In the genomic region with DNA sequence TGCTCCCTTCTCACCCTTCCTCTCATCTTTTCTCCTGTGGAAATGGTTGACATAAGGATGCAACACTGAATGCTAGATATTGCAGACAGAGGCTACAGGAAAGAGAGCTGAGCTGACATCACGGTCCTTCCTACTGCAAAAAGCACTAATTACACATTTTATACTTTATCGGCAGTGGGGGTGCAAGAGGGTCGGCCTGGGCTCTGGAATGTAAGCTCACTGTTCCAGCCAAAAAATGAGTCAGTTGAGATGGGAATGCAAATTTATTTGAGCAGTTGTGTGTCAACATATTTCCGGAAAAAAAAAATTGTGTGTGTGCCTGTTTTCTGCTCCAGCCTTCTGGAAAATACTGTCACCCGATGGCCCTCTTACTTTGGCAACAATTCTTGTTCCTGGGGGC, we compare ENCODE assay signal across 18 cellular contexts. TPM values are rescaled to one million over a fixed set of nuclear protein-coding genes. Genes with fewer than 3 reads are reported as not detected.
A peak's percentile ranks its signal among the peaks of the same experiment; 100 is the strongest.
DNase-seq lines count a peak whose midpoint lies in the region; ATAC-seq, FAIRE-seq and TF ChIP-seq lines count a peak whose summit lies in the region.
"Had no signal": no experiment of that assay in that cellular context is flagged by ENCODE, and none has a peak within 500 bp of the region (broad histone marks: within the 10 kb centered on the region; RNA-seq: fewer than 3 reads in every experiment).

No MANE protein-coding gene starts in this region.

- TF ChIP-seq CTCF in endothelial cell of umbilical vein (IDR thresholded peaks at IDR 0.05; ENCODE audit: extremely low read depth in 1 of 2, insufficient read depth in 1 of 2, low read depth in 1 of 2, low read length in 2 of 2) (no peak), osteocyte (IDR thresholded peaks at IDR 0.05) (no peak), GM13976 (IDR thresholded peaks at IDR 0.05; ENCODE audit: borderline replicate concordance, control extremely low read depth, extremely low read depth, insufficient read depth, missing control alignments) (no peak)

- in situ Hi-C loops in GM13976 (cut with MboI; ENCODE audit: low sequenced_read_pairs, unreplicated experiment) = no loop called here

- peak; percentile 91 for FAIRE-seq in endothelial cell of umbilical vein (lab: Jason Lieb, UNC)
- FAIRE-seq: A549, GM12878 had no signal

- no peaks in the 10 kb centered on the region for H3K36me3 ChIP-seq in endothelial cell of umbilical vein (ENCODE audit: control insufficient read depth in 2 of 2, extremely low read depth in 1 of 2, insufficient read depth in 2 of 2, low read length in 2 of 2)
- H3K36me3 ChIP-seq: tibial nerve had no signal

- no peaks in the 10 kb centered on the region for H3K27me3 ChIP-seq in endothelial cell of umbilical vein (ENCODE audit: control insufficient read depth in 2 of 2, insufficient read depth in 2 of 2, low read length in 2 of 2)
- H3K27me3 ChIP-seq: tibial nerve had no signal

- peak overlapping the region; percentile 77 for H3K4me2 ChIP-seq in endothelial cell of umbilical vein (ENCODE audit: insufficient read depth, low read length)
- H3K4me2 ChIP-seq: A549 had no signal

- peaks cover 9% of the 10 kb centered on the region for H3K9me3 Mint-ChIP-seq in osteocyte (ENCODE audit: unreplicated experiment)
- H3K9me3 Mint-ChIP-seq: activated naive CD8-positive, alpha-beta T cell treated with anti-CD3 and anti-CD28 coated beads for 36 hours had no signal

- H3K36me3 Mint-ChIP-seq in osteocyte (ENCODE audit: unreplicated experiment) = peaks cover 3% of the 10 kb centered on the region
- H3K36me3 Mint-ChIP-seq: activated naive CD8-positive, alpha-beta T cell treated with anti-CD3 and anti-CD28 coated beads for 36 hours; CD8-positive, alpha-beta T cell had no signal

- H3K9me1 ChIP-seq in endothelial cell of umbilical vein (replicated peaks; ENCODE audit: control insufficient read depth, extremely low read depth, insufficient read depth, low read length) = no peaks in the 10 kb centered on the region

- intact Hi-C loops in left cardiac atrium (cut with DNase I) = no loop called here
- intact Hi-C loops in cardiac septum (cut with DNase I) = no loop called here
- intact Hi-C loops in endothelial cell of umbilical vein (cut with micrococcal nuclease) = loop anchor here (1.0 to 5.0 kb wide), 6 partner anchors 15 to 575 kb away; partner anchors contain the start of genes BFAR, ERCC4 and PARN

- H3K9ac ChIP-seq in endothelial cell of umbilical vein (replicated peaks; ENCODE audit: extremely low read depth, insufficient read depth, low read length) = peak overlapping the region; percentile 91

- CTCF ChIA-PET in endothelial cell of umbilical vein (lab: Charles Lee) = interaction anchor here (0.6 to 2.9 kb wide), 13 partner anchors 8 to 193 kb away, joined by 3 to 31 read pairs (median 4); no protein-coding TSS in a partner anchor

- H4K20me1 ChIP-seq in endothelial cell of umbilical vein (replicated peaks; ENCODE audit: control insufficient read depth, extremely low read depth, insufficient read depth, low read length) = no peaks in the 10 kb centered on the region

- peaks cover 26% of the 10 kb centered on the region for H3K4me1 ChIP-seq in endothelial cell of umbilical vein (ENCODE audit: control insufficient read depth, extremely low read depth, insufficient read depth, low read length)
- H3K4me1 ChIP-seq: A549, tibial nerve had no signal

- peak; percentile 40 for TF ChIP-seq POLR2A in endothelial cell of umbilical vein (IDR thresholded peaks at IDR 0.05; ENCODE audit: low read depth, low read length)

- H3K4me1 Mint-ChIP-seq in osteocyte (ENCODE audit: unreplicated experiment) = peaks cover 15% of the 10 kb centered on the region
- H3K4me1 Mint-ChIP-seq: activated naive CD8-positive, alpha-beta T cell treated with anti-CD3 and anti-CD28 coated beads for 36 hours had no signal

- H3K4me3 Mint-ChIP-seq in osteocyte (ENCODE audit: unreplicated experiment) = no peak overlapping the region
- H3K4me3 Mint-ChIP-seq: activated naive CD8-positive, alpha-beta T cell treated with anti-CD3 and anti-CD28 coated beads for 36 hours; CD8-positive, alpha-beta T cell had no signal

- no peaks in the 10 kb centered on the region for H3K9me3 ChIP-seq in endothelial cell of umbilical vein (replicated peaks; ENCODE audit: control insufficient read depth, insufficient read depth, low read length)

- BruUV-seq in endothelial cell of umbilical vein (replicated peaks; lab: Mats Ljungman, UMichigan) = no TSS peak

- dilution Hi-C loops in endothelial cell of umbilical vein (cut with MboI; ENCODE audit: extremely low pct_ligation_motif_present, low sequenced_read_pairs) = no loop called here

- no peaks in the 10 kb centered on the region for H3K79me2 ChIP-seq in endothelial cell of umbilical vein (ENCODE audit: control insufficient read depth, insufficient read depth, low read length)

- peak overlapping the region; percentile 69 for H3K27ac Mint-ChIP-seq in osteocyte (ENCODE audit: unreplicated experiment)
- H3K27ac Mint-ChIP-seq: activated naive CD8-positive, alpha-beta T cell treated with anti-CD3 and anti-CD28 coated beads for 36 hours; CD8-positive, alpha-beta T cell had no signal

- H3K27ac ChIP-seq in endothelial cell of umbilical vein (ENCODE audit: insufficient read depth, low read depth, low read length) = peak overlapping the region; percentile 99
- H3K27ac ChIP-seq: A549 had no signal

- H3K27me3 Mint-ChIP-seq in osteocyte (ENCODE audit: unreplicated experiment) = peaks cover 3% of the 10 kb centered on the region

- H2AFZ ChIP-seq in endothelial cell of umbilical vein (ENCODE audit: low read depth, low read length) = peak overlapping the region; percentile 2

- POLR2A ChIA-PET in endothelial cell of umbilical vein (lab: Charles Lee) = interaction anchor here (3.1 kb wide), 1 partner anchor 15 kb away, joined by 29 read pairs; no protein-coding TSS in a partner anchor

- DNase-seq in left cardiac atrium (peak; percentile 34), cardiac septum (ENCODE audit: low spot score) (no peak), endothelial cell of umbilical vein (ENCODE audit: low read depth, low spot score) (peak; percentile 83), osteocyte (ENCODE audit: extremely low spot score, unreplicated experiment) (peak; percentile 1), GM13976 (ENCODE audit: low spot score) (no peak), SKM-1 (lab: John Stamatoyannopoulos, UW; ENCODE audit: unreplicated experiment) (no peak)
- DNase-seq in activated T-cell treated with anti-CD3 and anti-CD28 coated beads, Interleukin-2, amount 50 U/mL, for 1 hour = no peak
- DNase-seq: activated naive CD8-positive, alpha-beta T cell treated with anti-CD3 and anti-CD28 coated beads for 36 hours; CD8-positive, alpha-beta T cell; midbrain; MM.1S; NCI-H2081 treated with DMSO at 0.1 percent for 48 hours; occipital lobe had no signal

- ATAC-seq in left cardiac atrium (peak; percentile 23 to 47), HG03135 (IDR thresholded peaks at IDR 0.05; ENCODE audit: unreplicated experiment) (no peak)
- ATAC-seq: A549; activated CD4-positive, CD25-positive, alpha-beta regulatory T cell treated with anti-CD3 and anti-CD28 coated beads, Interleukin-2, amount 50 U/mL, for 24 hours; CD8-positive, alpha-beta T cell; GM12878 had no signal

- H3K4me3 ChIP-seq in endothelial cell of umbilical vein (replicated peaks in 1 of 3; ENCODE audit: insufficient read depth in 1 of 3, low read depth in 1 of 3, low read length in 3 of 3) = no peak overlapping the region
- H3K4me3 ChIP-seq: A549, GM12878, tibial nerve had no signal

TF ChIP-seq in endothelial cell of umbilical vein, 7 proteins besides CTCF, POLR2A, EP300 and RAD21:
- TF ChIP-seq EZH2 (IDR thresholded peaks at IDR 0.05; ENCODE audit: borderline replicate concordance, low read depth, low read length, severe bottlenecking) (no peak), MYC (IDR thresholded peaks at IDR 0.05; ENCODE audit: low read depth, low read length) (no peak), POLR2AphosphoS5 (IDR thresholded peaks at IDR 0.05; ENCODE audit: insufficient read depth, low read depth, low read length) (peak; percentile 69), JUN (IDR thresholded peaks at IDR 0.05; ENCODE audit: borderline replicate concordance, insufficient read depth, insufficient read length, low read depth) (peak; percentile 64), FOS (IDR thresholded peaks at IDR 0.05; ENCODE audit: borderline replicate concordance, insufficient read depth, low read length) (peak; percentile 65), GATA2 (IDR thresholded peaks at IDR 0.05; ENCODE audit: insufficient read depth, insufficient read length, low read depth, low read length) (peak; percentile 28)
- TF ChIP-seq, protein P1, sequence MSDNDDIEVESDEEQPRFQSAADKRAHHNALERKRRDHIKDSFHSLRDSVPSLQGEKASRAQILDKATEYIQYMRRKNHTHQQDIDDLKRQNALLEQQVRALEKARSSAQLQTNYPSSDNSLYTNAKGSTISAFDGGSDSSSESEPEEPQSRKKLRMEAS (IDR thresholded peaks at IDR 0.05; ENCODE audit: insufficient read depth, insufficient read length) = no peak

RNA-seq across cellular contexts. Expression of gene MRTFB, which starts 14.1 kb away (rescaled TPM):
- 10 to 100 TPM; 34.7 to 36.8 TPM for total RNA-seq in left cardiac atrium
- total RNA-seq in cardiac septum = 25.7 TPM
- 49.5 and 50.2 TPM in 2 replicates for total RNA-seq in endothelial cell of umbilical vein
- polyA plus RNA-seq in endothelial cell of umbilical vein = 19.6 and 23.5 TPM in 2 replicates
- polyA plus RNA-seq in endothelial cell of umbilical vein (2011; cell fraction: cytosol; rRNA removed) = 12.9 and 13.3 TPM in 2 replicates
- polyA plus RNA-seq in endothelial cell of umbilical vein (2011; cell fraction: nucleus; rRNA removed) = 58.0 and 59.5 TPM in 2 replicates
- polyA plus RNA-seq in endothelial cell of umbilical vein (2012) = 13.4 and 15.8 TPM in 2 replicates
- polyA minus RNA-seq in endothelial cell of umbilical vein = 63.0 and 64.6 TPM in 2 replicates
- 10.5 TPM for polyA minus RNA-seq in endothelial cell of umbilical vein (2011; cell fraction: cytosol; rRNA and poly(A)+ RNA removed)
- polyA minus RNA-seq in endothelial cell of umbilical vein (2011; cell fraction: nucleus; rRNA and poly(A)+ RNA removed) = 98.7 and 137 TPM in 2 replicates
- 26.3 and 31.4 TPM in 2 replicates for total RNA-seq in osteocyte

Comparison
In these comparisons a context has a peak if more than half of its experiments do, and no peak if none do; other contexts are left out.
1. DNase-seq: peak in left cardiac atrium (single experiment), endothelial cell of umbilical vein (single experiment) and osteocyte (single experiment); none in cardiac septum (single experiment), GM13976 (single experiment), SKM-1 (single experiment) and activated T-cell treated with anti-CD3 and anti-CD28 coated beads, Interleukin-2, amount 50 U/mL, for 1 hour (single experiment).